ENCODE assay signal across 8 cellular contexts in genomic region chr10:78520737-78521430, GRCh38.
DNase-seq lines count a peak whose midpoint lies in the region; ATAC-seq and TF ChIP-seq lines count a peak whose summit lies in the region.

No MANE protein-coding gene starts in this region.

- CTCF ChIA-PET in RWPE1 (lab: Yijun Ruan, JAX) = interaction anchor here (0.5 to 0.9 kb wide), 8 partner anchors 9 to 861 kb away, joined by 3 to 4 read pairs (median 3); no protein-coding TSS in a partner anchor
- CTCF ChIA-PET in CD4-positive, alpha-beta memory T cell (lab: Charles Lee; ENCODE audit: partially characterized antibody) = no interaction called here

- H3K4me1 ChIP-seq in foreskin keratinocyte (no peaks in the 10 kb centered on the region), testis (no peaks in the 10 kb centered on the region)
- no peaks in the 10 kb centered on the region for H3K4me1 ChIP-seq in CD4-positive, alpha-beta memory T cell (ENCODE audit: insufficient read depth, low read length)

- H3K4me1 Mint-ChIP-seq in CD4-positive, alpha-beta memory T cell = peaks cover 0 to 4% (median 0%) of the 10 kb centered on the region in 4 donors

- H3K9me3 Mint-ChIP-seq in CD4-positive, alpha-beta memory T cell = no peaks in the 10 kb centered on the region

- no peak overlapping the region for H3K4me3 ChIP-seq in testis
- H3K4me3 ChIP-seq in CD4-positive, alpha-beta memory T cell (ENCODE audit: low read length in 2 of 2) = no peak overlapping the region

- ATAC-seq in foreskin keratinocyte (peak; percentile 94), GM19023 (IDR thresholded peaks at IDR 0.05; ENCODE audit: unreplicated experiment) (no peak), HG02623 (IDR thresholded peaks at IDR 0.05; ENCODE audit: unreplicated experiment) (no peak)

- no peak for TF ChIP-seq POLR2A in testis (IDR thresholded peaks at IDR 0.05)

- peak; percentile 31 for DNase-seq in ACHN
- DNase-seq in GM03348 (ENCODE audit: low spot score) = peak; percentile 30
- DNase-seq in RWPE1 (ENCODE audit: low spot score) = peak; percentile 80
- peak; percentile 33 to 56 for DNase-seq in foreskin keratinocyte
- no peak for DNase-seq in testis
- no peak for DNase-seq in CD4-positive, alpha-beta memory T cell

- no peak for TF ChIP-seq CTCF in RWPE1 (conservative IDR thresholded peaks at IDR 0.05; ENCODE audit: low read depth)
- peak; percentile 53 for TF ChIP-seq CTCF in foreskin keratinocyte (conservative IDR thresholded peaks at IDR 0.05)
- no peak for TF ChIP-seq CTCF in testis (IDR thresholded peaks at IDR 0.05)

- intact Hi-C loops in testis (cut with DNase I; ENCODE audit: low total_unique reads) = no loop called here
- intact Hi-C loops in CD4-positive, alpha-beta memory T cell (cut with micrococcal nuclease) = no loop called here

- no peaks in the 10 kb centered on the region for H3K9me3 ChIP-seq in testis
- H3K9me3 ChIP-seq in CD4-positive, alpha-beta memory T cell (ENCODE audit: control insufficient read depth in 1 of 2, low read length in 2 of 2) = no peaks in the 10 kb centered on the region

- 75 to 81% methylated on average over 4 of the region's 4 CpGs for WGBS in testis, 2 donors

- H3K27ac ChIP-seq in RWPE1 (no peak overlapping the region), foreskin keratinocyte (no peak overlapping the region), testis (no peak overlapping the region)
- no peak overlapping the region for H3K27ac ChIP-seq in CD4-positive, alpha-beta memory T cell (ENCODE audit: low read depth, low read length)

- H3K4me3 Mint-ChIP-seq in CD4-positive, alpha-beta memory T cell = no peak overlapping the region

- H3K36me3 ChIP-seq in testis (ENCODE audit: low read depth, missing control alignments) = no peaks in the 10 kb centered on the region
- H3K36me3 ChIP-seq in CD4-positive, alpha-beta memory T cell (ENCODE audit: insufficient read depth, low read length) = no peaks in the 10 kb centered on the region

- H3K36me3 Mint-ChIP-seq in CD4-positive, alpha-beta memory T cell = no peaks in the 10 kb centered on the region

- H3K27me3 ChIP-seq in foreskin keratinocyte (no peaks in the 10 kb centered on the region), testis (no peaks in the 10 kb centered on the region)
- H3K27me3 ChIP-seq in CD4-positive, alpha-beta memory T cell (ENCODE audit: insufficient read depth, low read length) = no peaks in the 10 kb centered on the region

- in situ Hi-C loops in ACHN (cut with HindIII; ENCODE audit: low pct_ligation_motif_present, low pct_unique_long_range_greater_than_20kb, low sequenced_read_pairs) = no loop called here

- H3K27ac Mint-ChIP-seq in CD4-positive, alpha-beta memory T cell = no peak overlapping the region

- POLR2A ChIA-PET in RWPE1 (lab: Yijun Ruan, JAX; ENCODE audit: low non-redundant PET) = no interaction called here
- POLR2A ChIA-PET in CD4-positive, alpha-beta memory T cell (lab: Charles Lee; ENCODE audit: partially characterized antibody) = no interaction called here

- H3K27me3 Mint-ChIP-seq in CD4-positive, alpha-beta memory T cell = peaks cover 0 to 3% of the 10 kb centered on the region in 2 donors

Comparison
In these comparisons a context has a peak if more than half of its experiments do, and no peak if none do; other contexts are left out.
1. DNase-seq: peak in ACHN (single experiment), GM03348 (single experiment), RWPE1 (single experiment) and foreskin keratinocyte (2 of 2); none in testis (single experiment) and CD4-positive, alpha-beta memory T cell (0 of 5).